Comparison of ENCODE assay signal across 27 cellular contexts in genomic region chr19:5575553-5575952, GRCh38. TPM values are rescaled to one million over a fixed set of nuclear protein-coding genes. Genes with fewer than 3 reads are reported as not detected.
"Had no signal": no experiment of that assay in that cellular context is flagged by ENCODE, and none has a peak within 500 bp of the region (broad histone marks: within the 10 kb centered on the region; RNA-seq: fewer than 3 reads in every experiment).

No MANE protein-coding gene starts in this region.

- H3K27me3 Mint-ChIP-seq: activated naive CD8-positive, alpha-beta T cell treated with anti-CD3 and anti-CD28 coated beads, Interleukin-2, amount 50 U/mL, for 24 hours; brain; central memory CD8-positive, alpha-beta T cell had no signal

- H3K27ac ChIP-seq: ascending aorta had no signal

- DNase-seq: activated CD4-positive, alpha-beta T cell treated with anti-CD3 and anti-CD28 coated beads for 48 hours; activated CD4-positive, alpha-beta T cell treated with anti-CD3 and anti-CD28 coated beads, Interleukin-2, amount 50 U/mL, for 4 hours; activated CD4-positive, CD25-positive, alpha-beta regulatory T cell treated with anti-CD3 and anti-CD28 coated beads, Interleukin-2, amount 50 U/mL, for 72 hours; activated CD8-positive, alpha-beta memory T cell treated with anti-CD3 and anti-CD28 coated beads, Interleukin-2, amount 50 U/mL, for 48 hours; activated CD8-positive, alpha-beta T cell treated with anti-CD3 and anti-CD28 coated beads, Interleukin-2, amount 10 ng/mL, durations not matched to agents 7 days and 5 days; activated effector memory CD4-positive, alpha-beta T cell treated with Interleukin-2 at 50 U/mL for 16 hours; activated naive CD4-positive, alpha-beta T cell treated with Interleukin-2 at 50 U/mL for 16 hours; activated naive CD8-positive, alpha-beta T cell treated with anti-CD3 and anti-CD28 coated beads, Interleukin-2, amount 50 U/mL, for 24 hours; activated T-cell treated with anti-CD3 and anti-CD28 coated beads, Interleukin-2, amount 50 U/mL, for 1 hour; amniotic stem cell; KG1; NCI-H1105 treated with DMSO at 0.1 percent for 48 hours; NCI-H1436 treated with DMSO at 0.1 percent for 48 hours; NCI-H187; NCI-H2081; NCI-H446; NCI-H524; PC-3; SIG-M5; T-helper 1 cell had no signal

- H3K4me3 ChIP-seq: ascending aorta had no signal

- ATAC-seq: activated CD8-positive, alpha-beta T cell treated with anti-CD3 and anti-CD28 coated beads, Interleukin-2, amount 10 ng/mL, durations not matched to agents 7 days and 5 days; activated naive CD4-positive, alpha-beta T cell treated with anti-CD3 and anti-CD28 coated beads, Interleukin-2, amount 50 U/mL, for 72 hours; activated naive CD8-positive, alpha-beta T cell treated with anti-CD3 and anti-CD28 coated beads, Interleukin-2, amount 50 U/mL, for 24 hours; PC-3; WTC11 had no signal

- H3K9me3 ChIP-seq: ascending aorta had no signal

- H3K4me1 ChIP-seq: ascending aorta had no signal

- H3K36me3 ChIP-seq: ascending aorta had no signal

- H3K27me3 ChIP-seq: ascending aorta had no signal

- H3K4me3 Mint-ChIP-seq: activated CD8-positive, alpha-beta T cell treated with anti-CD3 and anti-CD28 coated beads, Interleukin-2, amount 10 ng/mL, durations not matched to agents 7 days and 5 days; activated naive CD8-positive, alpha-beta T cell treated with anti-CD3 and anti-CD28 coated beads, Interleukin-2, amount 50 U/mL, for 24 hours; brain; central memory CD8-positive, alpha-beta T cell; WTC11 had no signal

- H3K36me3 Mint-ChIP-seq: activated naive CD4-positive, alpha-beta T cell treated with anti-CD3 and anti-CD28 coated beads, Interleukin-2, amount 50 U/mL, for 72 hours; WTC11 had no signal

- H3K27ac Mint-ChIP-seq: activated CD8-positive, alpha-beta T cell treated with anti-CD3 and anti-CD28 coated beads, Interleukin-2, amount 10 ng/mL, durations not matched to agents 7 days and 5 days; activated naive CD4-positive, alpha-beta T cell treated with anti-CD3 and anti-CD28 coated beads, Interleukin-2, amount 50 U/mL, for 72 hours; activated naive CD8-positive, alpha-beta T cell treated with anti-CD3 and anti-CD28 coated beads, Interleukin-2, amount 50 U/mL, for 24 hours; WTC11 had no signal

- H3K9me3 Mint-ChIP-seq: activated naive CD4-positive, alpha-beta T cell treated with anti-CD3 and anti-CD28 coated beads, Interleukin-2, amount 50 U/mL, for 72 hours; activated naive CD8-positive, alpha-beta T cell treated with anti-CD3 and anti-CD28 coated beads, Interleukin-2, amount 50 U/mL, for 24 hours; central memory CD8-positive, alpha-beta T cell had no signal

RNA-seq across cellular contexts. Expression of gene TINCR, which starts 7.8 kb away (rescaled TPM):
- total RNA-seq: ascending aorta, IMR-90, LHCN-M2 had no signal
